ENCODE assay signal across 1 cellular context in genomic region chr1:156386134-156386901, GRCh38.
TF ChIP-seq lines count a peak whose summit lies in the region.

No MANE protein-coding gene starts in this region.

TF ChIP-seq in H1, 55 proteins besides CTCF, POLR2A, EP300 and RAD21:
- TF ChIP-seq GABPA (IDR thresholded peaks at IDR 0.05; ENCODE audit: borderline replicate concordance, insufficient read depth, low read length): no peak
- TF ChIP-seq YY1 (IDR thresholded peaks at IDR 0.05; ENCODE audit: low read depth, low read length): no peak
- no peak for TF ChIP-seq HDAC6 (IDR thresholded peaks at IDR 0.05; ENCODE audit: low read depth, low read length)
- TF ChIP-seq SP1 (IDR thresholded peaks at IDR 0.05; ENCODE audit: low read depth, low read length): no peak
- TF ChIP-seq RFX5 (IDR thresholded peaks at IDR 0.05; ENCODE audit: borderline replicate concordance, low read depth, low read length): no peak
- no peak for TF ChIP-seq EZH2 (IDR thresholded peaks at IDR 0.05; ENCODE audit: low read depth, low read length, severe bottlenecking)
- TF ChIP-seq TCF12 (IDR thresholded peaks at IDR 0.05; ENCODE audit: low read depth, low read length): no peak
- TF ChIP-seq PHF8 (conservative IDR thresholded peaks at IDR 0.05; ENCODE audit: low read depth, low read length): no peak
- no peak for TF ChIP-seq CBX8 (IDR thresholded peaks at IDR 0.05; ENCODE audit: borderline replicate concordance, low read depth, low read length)
- TF ChIP-seq BRCA1 (IDR thresholded peaks at IDR 0.05; ENCODE audit: low read depth, low read length): no peak
- TF ChIP-seq SRF (IDR thresholded peaks at IDR 0.05; ENCODE audit: low read depth, low read length): no peak
- TF ChIP-seq KDM5A (IDR thresholded peaks at IDR 0.05; ENCODE audit: low read length): no peak
- TF ChIP-seq JUN (IDR thresholded peaks at IDR 0.05; ENCODE audit: low read depth, low read length): no peak
- TF ChIP-seq FOSL1 (IDR thresholded peaks at IDR 0.05; ENCODE audit: insufficient read depth, low read depth, low read length): no peak
- TF ChIP-seq, protein P1, sequence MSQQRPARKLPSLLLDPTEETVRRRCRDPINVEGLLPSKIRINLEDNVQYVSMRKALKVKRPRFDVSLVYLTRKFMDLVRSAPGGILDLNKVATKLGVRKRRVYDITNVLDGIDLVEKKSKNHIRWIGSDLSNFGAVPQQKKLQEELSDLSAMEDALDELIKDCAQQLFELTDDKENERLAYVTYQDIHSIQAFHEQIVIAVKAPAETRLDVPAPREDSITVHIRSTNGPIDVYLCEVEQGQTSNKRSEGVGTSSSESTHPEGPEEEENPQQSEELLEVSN (IDR thresholded peaks at IDR 0.05): no peak
- no peak for TF ChIP-seq TBP (IDR thresholded peaks at IDR 0.05; ENCODE audit: low read depth, low read length)
- TF ChIP-seq POU5F1 (IDR thresholded peaks at IDR 0.05; ENCODE audit: low read depth, low read length): no peak
- no peak for TF ChIP-seq POLR2AphosphoS5 (IDR thresholded peaks at IDR 0.05; ENCODE audit: low read depth, low read length)
